ENCODE assay signal across 8 cellular contexts in the genomic region with DNA sequence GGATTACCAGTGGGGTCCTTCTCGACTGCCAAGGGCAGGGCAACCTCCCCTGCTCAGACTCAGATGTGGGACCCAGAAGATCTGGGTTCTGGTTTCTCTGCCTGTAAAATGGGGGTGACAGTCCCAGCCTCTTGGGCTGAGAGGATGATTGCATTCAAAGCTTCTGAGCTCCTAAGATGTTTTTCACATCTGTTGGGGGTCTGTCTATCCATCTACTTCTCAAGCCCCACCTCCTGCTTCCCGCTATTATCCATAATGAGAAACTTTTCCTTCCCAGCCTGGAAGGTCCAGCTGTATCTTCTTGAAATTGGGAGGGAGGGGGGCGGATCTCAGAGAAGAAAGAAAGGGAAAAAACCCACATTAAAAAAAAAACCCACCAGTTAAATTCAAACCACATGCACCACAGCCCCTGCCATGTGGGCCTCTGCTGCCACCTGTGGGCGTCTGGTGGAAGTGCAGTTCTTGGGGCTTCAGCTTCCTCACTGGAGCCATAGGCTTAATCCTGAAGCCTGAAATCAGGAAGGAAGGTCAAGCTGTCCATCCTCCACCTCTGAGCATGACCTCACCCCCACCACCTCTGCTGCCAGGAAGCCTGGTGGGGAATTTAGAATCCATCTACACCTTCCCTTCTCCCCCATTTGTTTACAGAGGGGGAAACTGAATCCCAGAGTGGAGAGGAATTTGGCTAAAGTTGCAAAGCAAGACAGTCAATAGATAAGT. TPM values are rescaled to one million over a fixed set of nuclear protein-coding genes. Genes with fewer than 3 reads are reported as not detected.
DNase-seq lines count a peak whose midpoint lies in the region; ATAC-seq and TF ChIP-seq lines count a peak whose summit lies in the region.

No MANE protein-coding gene starts in this region.

- H3K4me3 Mint-ChIP-seq in activated naive CD4-positive, alpha-beta T cell treated with anti-CD3 and anti-CD28 coated beads for 36 hours, result no peak overlapping the region
- H3K4me3 Mint-ChIP-seq in glutamatergic neuron (ENCODE audit: unreplicated experiment), result no peak overlapping the region
- H3K4me3 Mint-ChIP-seq in type B pancreatic cell, result peak overlapping the region; percentile 28

- no peaks in the 10 kb centered on the region for H3K4me1 Mint-ChIP-seq in activated naive CD4-positive, alpha-beta T cell treated with anti-CD3 and anti-CD28 coated beads for 36 hours (ENCODE audit: low read depth)
- H3K4me1 Mint-ChIP-seq in glutamatergic neuron (ENCODE audit: low read depth, unreplicated experiment), result peaks cover 41% of the 10 kb centered on the region
- H3K4me1 Mint-ChIP-seq in type B pancreatic cell (ENCODE audit: unreplicated experiment), result peaks cover 49% of the 10 kb centered on the region

- no peak for TF ChIP-seq POLR2A in NB4 (IDR thresholded peaks at IDR 0.05; ENCODE audit: extremely low read depth, insufficient read length)

- no peaks in the 10 kb centered on the region for H3K36me3 Mint-ChIP-seq in activated naive CD4-positive, alpha-beta T cell treated with anti-CD3 and anti-CD28 coated beads for 36 hours (ENCODE audit: low read depth)
- H3K36me3 Mint-ChIP-seq in glutamatergic neuron (ENCODE audit: unreplicated experiment) (no peaks in the 10 kb centered on the region), type B pancreatic cell (no peaks in the 10 kb centered on the region)

- peak; percentile 94 for DNase-seq in ELF-1 (ENCODE audit: low read depth, low spot score)
- DNase-seq in NB4 (ENCODE audit: low read depth), result peak; percentile 82
- DNase-seq in activated naive CD4-positive, alpha-beta T cell treated with anti-CD3 and anti-CD28 coated beads for 36 hours, result peak; percentile 87
- DNase-seq in glutamatergic neuron, result peak; percentile 96
- DNase-seq in posterior vena cava (ENCODE audit: low spot score), result peak; percentile 94
- peak; percentile 93 for DNase-seq in type B pancreatic cell (ENCODE audit: extremely low spot score, unreplicated experiment)

- no peak overlapping the region for H3K27ac Mint-ChIP-seq in activated naive CD4-positive, alpha-beta T cell treated with anti-CD3 and anti-CD28 coated beads for 36 hours
- H3K27ac Mint-ChIP-seq in glutamatergic neuron (ENCODE audit: unreplicated experiment) (no peak overlapping the region), type B pancreatic cell (peak overlapping the region; percentile 39)

- no peaks in the 10 kb centered on the region for H3K9me3 Mint-ChIP-seq in activated naive CD4-positive, alpha-beta T cell treated with anti-CD3 and anti-CD28 coated beads for 36 hours
- peaks cover 5% of the 10 kb centered on the region for H3K9me3 Mint-ChIP-seq in glutamatergic neuron (ENCODE audit: unreplicated experiment)
- H3K9me3 Mint-ChIP-seq in type B pancreatic cell, result no peaks in the 10 kb centered on the region

- peak; percentile 98 for TF ChIP-seq CTCF in NB4 (IDR thresholded peaks at IDR 0.05; ENCODE audit: low read depth, low read length)
- TF ChIP-seq CTCF in glutamatergic neuron (IDR thresholded peaks at IDR 0.05; ENCODE audit: partially characterized antibody, unreplicated experiment), result peak; percentile 89
- peak; percentile 97 for TF ChIP-seq CTCF in type B pancreatic cell (conservative IDR thresholded peaks at IDR 0.05)

- H3K4me3 ChIP-seq in NB4 (ENCODE audit: low read depth, low read length), result no peak overlapping the region

- intact Hi-C loops in activated naive CD4-positive, alpha-beta T cell treated with anti-CD3 and anti-CD28 coated beads for 36 hours (cut with micrococcal nuclease), result loop anchor here (1.0 kb wide), 2 partner anchors 28 to 40 kb away; no protein-coding TSS in a partner anchor
- intact Hi-C loops in posterior vena cava (cut with DNase I), result loop anchor here (2.0 to 5.0 kb wide), 2 partner anchors 27 to 38 kb away; a partner anchor contains a TSS

- no peaks in the 10 kb centered on the region for H3K27me3 Mint-ChIP-seq in activated naive CD4-positive, alpha-beta T cell treated with anti-CD3 and anti-CD28 coated beads for 36 hours (ENCODE audit: low read depth)
- H3K27me3 Mint-ChIP-seq in glutamatergic neuron (ENCODE audit: unreplicated experiment) (peaks cover under 1% of the 10 kb centered on the region), type B pancreatic cell (no peaks in the 10 kb centered on the region)

- ATAC-seq in SK-N-SH treated with all-trans-retinoic acid at 6 μM for 48 hours, result peak; percentile 68
- ATAC-seq in GM21360 (IDR thresholded peaks at IDR 0.05; ENCODE audit: unreplicated experiment), result no peak

- CTCF ChIA-PET in activated naive CD4-positive, alpha-beta T cell treated with anti-CD3 and anti-CD28 coated beads for 36 hours (lab: Charles Lee), result interaction anchor here (0.6 to 8.0 kb wide), 18 partner anchors 12 to 521 kb away, joined by 3 to 83 read pairs (median 4); a partner anchor contains a TSS

TF ChIP-seq in SK-N-SH treated with all-trans-retinoic acid at 6 μM for 48 hours, 23 proteins besides CTCF, POLR2A, EP300 and RAD21:
- TF ChIP-seq OSR1 (CRISPR knock-in tag; IDR thresholded peaks at IDR 0.05) (no peak), ZNF565 (CRISPR knock-in tag; conservative IDR thresholded peaks at IDR 0.05; ENCODE audit: low read depth) (no peak), TCF4 (CRISPR knock-in tag; IDR thresholded peaks at IDR 0.05; ENCODE audit: borderline replicate concordance) (peak; percentile 52; the same call in 1 of the 2 replicates)

RNA-seq across cellular contexts. Expression of a gene that starts 27.3 kb away (rescaled TPM):
- under 1 TPM in 1 of 2 experiments, not detected in 1; 0.19 TPM for total RNA-seq in activated naive CD4-positive, alpha-beta T cell treated with anti-CD3 and anti-CD28 coated beads for 36 hours
- total RNA-seq in glutamatergic neuron (ENCODE audit: unreplicated experiment) (43.3 TPM), posterior vena cava (10 to 100 TPM; 88.6 to 99.1 TPM), type B pancreatic cell (ENCODE audit: low replicate concordance) (29.2 and 69.7 TPM in 2 replicates)

RNA-seq across cellular contexts. Expression of a gene that starts 40.8 kb away (rescaled TPM):
- 10 to 100 TPM; 17.9 to 18.5 TPM for total RNA-seq in activated naive CD4-positive, alpha-beta T cell treated with anti-CD3 and anti-CD28 coated beads for 36 hours
- total RNA-seq in glutamatergic neuron (ENCODE audit: unreplicated experiment), result 9.2 TPM
- 10 to 100 TPM in 1 of 2 donors, 1 to 10 TPM in 1; 6.3 to 10.8 TPM for total RNA-seq in posterior vena cava
- total RNA-seq in type B pancreatic cell (ENCODE audit: low replicate concordance), result 2.9 and 8.5 TPM in 2 replicates

Comparison
In these comparisons a context has a peak if more than half of its experiments do, and no peak if none do; other contexts are left out.
1. RNA of a gene that starts 27.3 kb away (total RNA-seq): 88.6 to 99.1 TPM in posterior vena cava, 29.2 to 69.7 TPM in type B pancreatic cell and 43.3 TPM in glutamatergic neuron (single experiment); 0.19 TPM in activated naive CD4-positive, alpha-beta T cell treated with anti-CD3 and anti-CD28 coated beads for 36 hours; every median in the first group is over 10 times any median in the second.
2. Peak in every context shown above with its lines, with median percentiles within 50 percentile points of each other: DNase-seq and CTCF ChIP-seq.